Comparison of ENCODE assay signal across 15 cellular contexts in the genomic region with DNA sequence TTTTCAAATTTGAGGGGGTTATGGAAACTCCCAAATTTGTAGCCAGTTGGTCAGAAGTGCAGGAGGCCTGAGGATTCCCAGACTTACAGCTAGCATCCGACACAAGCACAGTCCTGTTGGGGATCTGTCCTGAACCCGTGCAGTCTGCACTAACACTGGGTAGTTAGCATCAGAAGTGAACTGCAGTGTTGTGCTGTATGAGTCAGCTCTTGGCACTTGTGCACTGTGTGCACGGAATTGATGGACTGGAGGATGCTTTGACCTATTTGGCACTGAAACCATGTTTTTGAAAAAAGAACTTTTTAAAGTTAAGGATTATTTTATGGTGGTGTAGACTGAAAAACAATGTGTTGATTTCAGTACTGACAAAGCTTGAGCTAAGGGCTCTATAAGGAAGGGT.
A peak's percentile ranks its signal among the peaks of the same experiment; 100 is the strongest.
DNase-seq lines count a peak whose midpoint lies in the region; ATAC-seq, FAIRE-seq and TF ChIP-seq lines count a peak whose summit lies in the region.
"Had no signal": no experiment of that assay in that cellular context is flagged by ENCODE, and none has a peak within 500 bp of the region (broad histone marks: within the 10 kb centered on the region; RNA-seq: fewer than 3 reads in every experiment).

No MANE protein-coding gene starts in this region.

- H3K27ac Mint-ChIP-seq in activated T-helper 2 cell treated with anti-CD3 and anti-CD28 coated beads, Interferon-gamma antibody, Interleukin-2, Interleukin-4, amounts not matched to agents 10 μg/mL and 5 μg/mL and 100 μg/mL, durations not matched to agents 14 hours and 24 hours and 36 hours: no peak overlapping the region

- ATAC-seq in GM12878: peak; percentile 59
- ATAC-seq in HG03432 (IDR thresholded peaks at IDR 0.05; ENCODE audit: unreplicated experiment): no peak

- TF ChIP-seq EP300 in GM12878 (IDR thresholded peaks at IDR 0.05; ENCODE audit: borderline replicate concordance in 1 of 2, control insufficient read depth in 1 of 2, low read depth in 2 of 2, low read length in 2 of 2): no peak

- H2AFZ ChIP-seq in GM12878 (ENCODE audit: control insufficient read depth, low read depth, low read length): no peak overlapping the region

- intact Hi-C loops in GM12878 (cut with micrococcal nuclease; ENCODE audit: unreplicated experiment): no loop called here
- intact Hi-C loops in cardiac septum (cut with DNase I): loop anchor here (5.0 kb wide), 1 partner anchor 80 kb away; no protein-coding TSS in a partner anchor
- intact Hi-C loops in activated T-helper 2 cell treated with anti-CD3 and anti-CD28 coated beads, Interferon-gamma antibody, Interleukin-2, Interleukin-4, amounts not matched to agents 10 μg/mL and 5 μg/mL and 100 μg/mL, durations not matched to agents 14 hours and 24 hours and 36 hours (cut with micrococcal nuclease): no loop called here

- TF ChIP-seq RAD21 in GM12878 (IDR thresholded peaks at IDR 0.05; ENCODE audit: insufficient read depth, low read depth, low read length): no peak

- no peak overlapping the region for H3K27ac ChIP-seq in GM12878 (ENCODE audit: control insufficient read depth, insufficient read depth)
- H3K27ac ChIP-seq: dorsolateral prefrontal cortex had no signal

- no peaks in the 10 kb centered on the region for H3K36me3 ChIP-seq in GM12878 (ENCODE audit: control insufficient read depth in 2 of 2, insufficient read depth in 2 of 2, low read length in 1 of 2)
- H3K36me3 ChIP-seq: tibial nerve had no signal

- no peak for FAIRE-seq in GM12878 (lab: Jason Lieb, UNC)

- H3K4me1 Mint-ChIP-seq in activated T-helper 2 cell treated with anti-CD3 and anti-CD28 coated beads, Interferon-gamma antibody, Interleukin-2, Interleukin-4, amounts not matched to agents 10 μg/mL and 5 μg/mL and 100 μg/mL, durations not matched to agents 14 hours and 24 hours and 36 hours (ENCODE audit: low read depth): no peaks in the 10 kb centered on the region

- no peaks in the 10 kb centered on the region for H3K9me3 ChIP-seq in GM12878 (replicated peaks; ENCODE audit: control insufficient read depth, insufficient read depth, low read length)
- H3K9me3 ChIP-seq: tibial nerve had no signal

- TF ChIP-seq CTCF in GM12878 (IDR thresholded peaks at IDR 0.05 in 2 of 3, conservative IDR thresholded peaks at IDR 0.05 in 1 of 3; ENCODE audit: control insufficient read depth in 2 of 3, extremely low read depth in 1 of 3, insufficient read depth in 1 of 3, low read depth in 3 of 3, low read length in 3 of 3) (no peak), retinal pigment epithelial cell (conservative IDR thresholded peaks at IDR 0.05; ENCODE audit: low read depth, low read length) (no peak)

- no peaks in the 10 kb centered on the region for H3K79me2 ChIP-seq in GM12878 (ENCODE audit: control insufficient read depth, insufficient read depth, low read length)

- in situ Hi-C loops in GM12878 (cut with MboI): no loop called here

- CTCF ChIA-PET in GM12878 (lab: Yijun Ruan, JAX): interaction anchor here (1.6 to 1.9 kb wide), 2 partner anchors 14 to 299 kb away, joined by 3 to 5 read pairs; no protein-coding TSS in a partner anchor

- H3K9ac ChIP-seq in GM12878 (ENCODE audit: control insufficient read depth, insufficient read depth, low read length): no peak overlapping the region

- POLR2A ChIA-PET in GM12878 (lab: Charles Lee): no interaction called here

- peaks cover 0 to 2% of the 10 kb centered on the region in 2 experiments; a peak in 1 of 4 replicates for H3K27me3 ChIP-seq in GM12878 (replicated peaks in 1 of 2; ENCODE audit: control insufficient read depth in 2 of 2, insufficient read depth in 2 of 2, low read length in 1 of 2)
- H3K27me3 ChIP-seq: dorsolateral prefrontal cortex, tibial nerve had no signal

- no peaks in the 10 kb centered on the region for H3K27me3 Mint-ChIP-seq in activated T-helper 2 cell treated with anti-CD3 and anti-CD28 coated beads, Interferon-gamma antibody, Interleukin-2, Interleukin-4, amounts not matched to agents 10 μg/mL and 5 μg/mL and 100 μg/mL, durations not matched to agents 14 hours and 24 hours and 36 hours (ENCODE audit: low read depth)

- H3K36me3 Mint-ChIP-seq in activated T-helper 2 cell treated with anti-CD3 and anti-CD28 coated beads, Interferon-gamma antibody, Interleukin-2, Interleukin-4, amounts not matched to agents 10 μg/mL and 5 μg/mL and 100 μg/mL, durations not matched to agents 14 hours and 24 hours and 36 hours (ENCODE audit: low read depth): no peaks in the 10 kb centered on the region

- no peak for TF ChIP-seq POLR2A in GM12878 (IDR thresholded peaks at IDR 0.05; ENCODE audit: low read depth, low read length)

- SMC1A ChIA-PET in GM12878 (lab: Charles Lee; ENCODE audit: uncharacterized antibody, unreplicated experiment): interaction anchor here (0.6 to 1.5 kb wide), 7 partner anchors 8 to 1305 kb away, joined by 3 to 6 read pairs (median 3); no protein-coding TSS in a partner anchor

- H3K4me1 ChIP-seq in GM12878 (ENCODE audit: control insufficient read depth, insufficient read depth, low read length): no peaks in the 10 kb centered on the region

- H4K20me1 ChIP-seq in GM12878 (ENCODE audit: control insufficient read depth, insufficient read depth): no peaks in the 10 kb centered on the region

- WGBS in GM12878 (ENCODE audit: insufficient coverage, insufficient replicate concordance, low lambda C conversion rate, missing lambda C conversion rate): 7% methylated on average over 3 of the region's 3 CpGs

- H3K4me2 ChIP-seq in GM12878 (ENCODE audit: control insufficient read depth, insufficient read depth): no peak overlapping the region

- no peak overlapping the region for H3K4me3 Mint-ChIP-seq in activated T-helper 2 cell treated with anti-CD3 and anti-CD28 coated beads, Interferon-gamma antibody, Interleukin-2, Interleukin-4, amounts not matched to agents 10 μg/mL and 5 μg/mL and 100 μg/mL, durations not matched to agents 14 hours and 24 hours and 36 hours (ENCODE audit: low read depth)

- RAD21 ChIA-PET in GM12878 (lab: Charles Lee; ENCODE audit: unreplicated experiment): no interaction called here

- H3K9me3 Mint-ChIP-seq in activated T-helper 2 cell treated with anti-CD3 and anti-CD28 coated beads, Interferon-gamma antibody, Interleukin-2, Interleukin-4, amounts not matched to agents 10 μg/mL and 5 μg/mL and 100 μg/mL, durations not matched to agents 14 hours and 24 hours and 36 hours: no peaks in the 10 kb centered on the region

- BruUV-seq in GM12878 (replicated peaks; lab: Mats Ljungman, UMichigan): no TSS peak

- peak; percentile 11 for DNase-seq in ELR (ENCODE audit: low read depth)
- no peak for DNase-seq in GM12878 (ENCODE audit: low read depth, low spot score)
- DNase-seq in cardiac septum (ENCODE audit: low spot score): peak; percentile 78
- peak; percentile 46 for DNase-seq in retinal pigment epithelial cell (ENCODE audit: low read depth)
- DNase-seq in activated T-helper 2 cell treated with anti-CD3 and anti-CD28 coated beads, Interferon-gamma antibody, Interleukin-2, Interleukin-4, amounts not matched to agents 10 μg/mL and 5 μg/mL and 100 μg/mL, durations not matched to agents 14 hours and 24 hours and 36 hours (ENCODE audit: low spot score): no peak
- DNase-seq in DMS 273 (lab: John Stamatoyannopoulos, UW; ENCODE audit: unreplicated experiment): no peak
- DNase-seq in NCI-H2081 treated with DMSO at 0.1 percent for 48 hours (lab: John Stamatoyannopoulos, UW): no peak
- DNase-seq: activated CD4-positive, CD25-positive, alpha-beta regulatory T cell treated with anti-CD3 and anti-CD28 coated beads, Interleukin-2, amount 50 U/mL, for 72 hours; activated gamma-delta T cell; hippocampal formation; NCI-H1048; NCI-H69 had no signal

- no peak overlapping the region for H3K4me3 ChIP-seq in GM12878
- H3K4me3 ChIP-seq in retinal pigment epithelial cell (ENCODE audit: low read length): no peak overlapping the region
- H3K4me3 ChIP-seq: dorsolateral prefrontal cortex, tibial nerve had no signal

TF ChIP-seq in GM12878, 131 proteins besides CTCF, POLR2A, EP300 and RAD21 (continues in another document):
- TF ChIP-seq, protein P1, sequence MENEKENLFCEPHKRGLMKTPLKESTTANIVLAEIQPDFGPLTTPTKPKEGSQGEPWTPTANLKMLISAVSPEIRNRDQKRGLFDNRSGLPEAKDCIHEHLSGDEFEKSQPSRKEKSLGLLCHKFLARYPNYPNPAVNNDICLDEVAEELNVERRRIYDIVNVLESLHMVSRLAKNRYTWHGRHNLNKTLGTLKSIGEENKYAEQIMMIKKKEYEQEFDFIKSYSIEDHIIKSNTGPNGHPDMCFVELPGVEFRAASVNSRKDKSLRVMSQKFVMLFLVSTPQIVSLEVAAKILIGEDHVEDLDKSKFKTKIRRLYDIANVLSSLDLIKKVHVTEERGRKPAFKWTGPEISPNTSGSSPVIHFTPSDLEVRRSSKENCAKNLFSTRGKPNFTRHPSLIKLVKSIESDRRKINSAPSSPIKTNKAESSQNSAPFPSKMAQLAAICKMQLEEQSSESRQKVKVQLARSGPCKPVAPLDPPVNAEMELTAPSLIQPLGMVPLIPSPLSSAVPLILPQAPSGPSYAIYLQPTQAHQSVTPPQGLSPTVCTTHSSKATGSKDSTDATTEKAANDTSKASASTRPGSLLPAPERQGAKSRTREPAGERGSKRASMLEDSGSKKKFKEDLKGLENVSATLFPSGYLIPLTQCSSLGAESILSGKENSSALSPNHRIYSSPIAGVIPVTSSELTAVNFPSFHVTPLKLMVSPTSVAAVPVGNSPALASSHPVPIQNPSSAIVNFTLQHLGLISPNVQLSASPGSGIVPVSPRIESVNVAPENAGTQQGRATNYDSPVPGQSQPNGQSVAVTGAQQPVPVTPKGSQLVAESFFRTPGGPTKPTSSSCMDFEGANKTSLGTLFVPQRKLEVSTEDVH (IDR thresholded peaks at IDR 0.05; ENCODE audit: low read depth, partially characterized antibody): no peak
- no peak for TF ChIP-seq ZNF207 (IDR thresholded peaks at IDR 0.05; ENCODE audit: borderline replicate concordance)
- TF ChIP-seq SUPT20H (IDR thresholded peaks at IDR 0.05; ENCODE audit: borderline replicate concordance, control insufficient read depth, low read depth, low read length): no peak
- no peak for TF ChIP-seq GABPA (IDR thresholded peaks at IDR 0.05; ENCODE audit: low read depth)
- TF ChIP-seq RBBP5 (conservative IDR thresholded peaks at IDR 0.05): no peak
- TF ChIP-seq SMAD1 (IDR thresholded peaks at IDR 0.05; ENCODE audit: low read depth, partially characterized antibody): no peak
- TF ChIP-seq TCF7 (IDR thresholded peaks at IDR 0.05; ENCODE audit: borderline replicate concordance): no peak

Comparison
In these comparisons a context has a peak if more than half of its experiments do, and no peak if none do; other contexts are left out.
1. DNase-seq: peak in ELR (single experiment), cardiac septum (single experiment) and retinal pigment epithelial cell (single experiment); none in GM12878 (single experiment), activated T-helper 2 cell treated with anti-CD3 and anti-CD28 coated beads, Interferon-gamma antibody, Interleukin-2, Interleukin-4, amounts not matched to agents 10 μg/mL and 5 μg/mL and 100 μg/mL, durations not matched to agents 14 hours and 24 hours and 36 hours (single experiment), DMS 273 (single experiment) and NCI-H2081 treated with DMSO at 0.1 percent for 48 hours (single experiment).